9 cellular contexts compared by ENCODE assay signal in genomic region chr2:211033765-211034164, GRCh38.
DNase-seq lines count a peak whose midpoint lies in the region; ATAC-seq lines count a peak whose summit lies in the region.
"Had no signal": no experiment of that assay in that cellular context is flagged by ENCODE, and none has a peak within 500 bp of the region (broad histone marks: within the 10 kb centered on the region; RNA-seq: fewer than 3 reads in every experiment).

No MANE protein-coding gene starts in this region.

- ATAC-seq in GM18867 (IDR thresholded peaks at IDR 0.05; ENCODE audit: unreplicated experiment), result peak; percentile 54

- DNase-seq in NCI-H1694 (lab: John Stamatoyannopoulos, UW), result peak; percentile 26
- peak; percentile 29 for DNase-seq in cerebellar cortex (ENCODE audit: low spot score)
- peak; percentile 47 for DNase-seq in pons (ENCODE audit: low spot score)
- DNase-seq in RPMI8226, result no peak
- no peak for DNase-seq in NCI-H1048 (lab: John Stamatoyannopoulos, UW)
- DNase-seq in stimulated activated CD4-positive, alpha-beta T cell treated with anti-CD3 and anti-CD28 coated beads, Interleukin-1b, Interleukin-23, amount 100 ng/mL, for 48 hours, result no peak
- DNase-seq: activated CD4-positive, alpha-beta T cell treated with anti-CD3 and anti-CD28 coated beads, Interleukin-2, amount 50 U/mL, for 1 hour; posterior cingulate gyrus had no signal

Comparison
In these comparisons a context has a peak if more than half of its experiments do, and no peak if none do; other contexts are left out.
1. DNase-seq: peak in NCI-H1694 (single experiment), cerebellar cortex (single experiment) and pons (single experiment); none in RPMI8226 (single experiment), NCI-H1048 (single experiment) and stimulated activated CD4-positive, alpha-beta T cell treated with anti-CD3 and anti-CD28 coated beads, Interleukin-1b, Interleukin-23, amount 100 ng/mL, for 48 hours (single experiment).